ENCODE assay signal across 8 cellular contexts in the genomic region with DNA sequence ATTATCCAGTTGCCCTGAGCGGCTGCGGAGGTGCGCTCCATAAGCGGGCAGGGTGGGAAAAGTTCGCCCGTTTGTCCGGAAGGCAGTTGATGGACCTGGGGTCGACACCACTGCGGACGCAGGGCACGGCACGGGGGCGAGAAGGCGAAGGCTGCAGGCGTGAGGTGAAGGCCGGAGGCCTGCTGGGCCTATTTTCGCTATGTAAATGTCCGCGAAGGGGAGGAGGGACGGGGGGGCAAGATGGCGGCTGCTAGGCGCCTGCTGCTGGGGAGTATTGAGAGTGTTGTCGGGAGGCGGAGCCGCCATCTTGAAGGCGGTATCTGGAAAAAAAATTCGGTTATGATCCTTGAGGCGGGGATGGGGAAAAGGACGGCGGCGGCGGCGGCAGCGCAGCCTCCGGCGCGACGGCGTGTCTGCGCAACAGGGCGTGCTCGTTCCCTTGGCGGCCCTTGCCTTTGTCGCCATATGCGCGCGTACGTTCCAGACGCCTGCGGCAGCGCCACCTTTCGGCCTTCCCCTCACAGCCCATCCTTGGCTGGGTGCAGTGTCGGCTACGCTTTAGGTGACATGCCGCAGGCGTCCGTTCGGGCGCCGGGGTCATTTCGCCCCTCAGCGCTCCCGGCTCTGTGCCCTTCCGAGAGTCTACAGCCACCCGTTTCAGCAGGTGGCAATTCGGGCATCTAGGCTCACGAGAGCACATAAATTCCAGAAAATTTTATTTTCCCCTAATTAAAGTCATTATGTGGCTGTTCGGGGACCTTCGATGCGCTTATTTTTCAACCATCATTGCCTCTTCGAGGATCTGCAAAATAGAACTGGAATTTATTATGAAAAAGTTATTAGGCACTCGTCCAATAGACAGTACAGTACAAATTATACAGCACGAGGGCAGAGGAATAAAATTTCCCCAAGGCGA. TPM values are rescaled to one million over a fixed set of nuclear protein-coding genes. Genes with fewer than 3 reads are reported as not detected.
DNase-seq lines count a peak whose midpoint lies in the region; ATAC-seq and TF ChIP-seq lines count a peak whose summit lies in the region.

No MANE protein-coding gene starts in this region.

- peak in 1 of 2 donors; percentile 95 for ATAC-seq in lower lobe of right lung

- POLR2A ChIA-PET in AG04449 (lab: Yijun Ruan, JAX), result interaction anchor here (0.7 kb wide), 1 partner anchor 11 kb away, joined by 3 read pairs; no protein-coding TSS in a partner anchor

- H3K4me1 ChIP-seq in GM23248 (ENCODE audit: insufficient read depth) (peaks cover 12% of the 10 kb centered on the region; the same call in 1 of the 2 replicates), lower lobe of right lung (peaks cover 10% of the 10 kb centered on the region), testis (no peaks in the 10 kb centered on the region)

- CTCF ChIA-PET in AG04449 (lab: Yijun Ruan, JAX), result interaction anchor here (1.0 to 2.6 kb wide), 8 partner anchors 10 to 39 kb away, joined by 3 to 18 read pairs (median 4); no protein-coding TSS in a partner anchor

- peak overlapping the region; percentile 98 for H3K4me2 ChIP-seq in GM23248 (ENCODE audit: unreplicated experiment)

- no peak for TF ChIP-seq POLR2A in testis (IDR thresholded peaks at IDR 0.05)

- peaks cover 66% of the 10 kb centered on the region for H3K79me2 ChIP-seq in GM23248 (ENCODE audit: insufficient read depth)

- peaks cover 20% of the 10 kb centered on the region for H3F3A ChIP-seq in GM23248 (ENCODE audit: insufficient read depth)

- no peaks in the 10 kb centered on the region for H4K20me1 ChIP-seq in GM23248 (ENCODE audit: insufficient read depth)

- peak overlapping the region; percentile 100 for H3K9ac ChIP-seq in GM23248

- H3K4me3 ChIP-seq in AG04449 (ENCODE audit: low read depth, low read length) (peak overlapping the region; percentile 70), GM23248 (peak overlapping the region; percentile 99), lower lobe of right lung (peak overlapping the region; percentile 61), testis (peak overlapping the region; percentile 66 to 77)

- intact Hi-C loops in lower lobe of right lung (cut with DNase I), result no loop called here
- intact Hi-C loops in testis (cut with DNase I; ENCODE audit: low total_unique reads), result no loop called here

- H3K36me3 ChIP-seq in GM23248 (ENCODE audit: low read depth), result no peaks in the 10 kb centered on the region
- no peaks in the 10 kb centered on the region for H3K36me3 ChIP-seq in lower lobe of right lung
- no peaks in the 10 kb centered on the region for H3K36me3 ChIP-seq in testis (ENCODE audit: low read depth, missing control alignments)

- in situ Hi-C loops in GM23248 (cut with MboI), result no loop called here

- 0 to 1% methylated on average over 45 of the region's 74 CpGs for WGBS in GM23248 (ENCODE audit: low coverage in 1 of 2, low lambda C conversion rate in 2 of 2, missing lambda C conversion rate in 2 of 2), 2 experiments
- 0 to 2% methylated on average over 7 to 55 of the region's 74 CpGs for WGBS in testis, 2 donors

- H3K27ac ChIP-seq in GM23248 (peak overlapping the region; percentile 100), lower lobe of right lung (peak overlapping the region; percentile 99), testis (peak overlapping the region; percentile 97 to 99)

- peak; percentile 62 for DNase-seq in AG04449 (ENCODE audit: low read depth, low spot score)
- peak; percentile 91 for DNase-seq in GM23248
- DNase-seq in NCI-H526 treated with DMSO at 0.1 percent for 48 hours (lab: John Stamatoyannopoulos, UW), result peak; percentile 29
- DNase-seq in amniotic epithelial cell (ENCODE audit: low read depth), result peak; percentile 87
- DNase-seq in lower lobe of right lung, result peak; percentile 90
- DNase-seq in testis, result peak; percentile 89
- no peak for DNase-seq in NCI-H1105 treated with DMSO at 0.1 percent for 48 hours (lab: John Stamatoyannopoulos, UW)
- DNase-seq in NCI-H1105 (lab: John Stamatoyannopoulos, UW), result no peak

- no peaks in the 10 kb centered on the region for H3K9me3 ChIP-seq in GM23248 (ENCODE audit: low read depth)
- no peaks in the 10 kb centered on the region for H3K9me3 ChIP-seq in lower lobe of right lung
- no peaks in the 10 kb centered on the region for H3K9me3 ChIP-seq in testis

- H3K9me2 ChIP-seq in GM23248 (ENCODE audit: insufficient read depth), result no peaks in the 10 kb centered on the region

- H2AFZ ChIP-seq in GM23248, result peak overlapping the region; percentile 83

- H3K27me3 ChIP-seq in GM23248 (replicated peaks; ENCODE audit: insufficient read depth), result no peaks in the 10 kb centered on the region
- H3K27me3 ChIP-seq in lower lobe of right lung (ENCODE audit: low read depth), result no peaks in the 10 kb centered on the region
- no peaks in the 10 kb centered on the region for H3K27me3 ChIP-seq in testis

- TF ChIP-seq CTCF in AG04449 (IDR thresholded peaks at IDR 0.05; ENCODE audit: insufficient read depth, low read length, missing control alignments), result peak; percentile 89
- peak; percentile 76 for TF ChIP-seq CTCF in lower lobe of right lung (IDR thresholded peaks at IDR 0.05)
- peak in 2 of 3 experiments; percentile 54 to 70 for TF ChIP-seq CTCF in testis (IDR thresholded peaks at IDR 0.05)

RNA-seq across cellular contexts. Expression of a gene that starts 0.7 kb away (rescaled TPM):
- total RNA-seq in GM23248 (2014; rRNA removed; shearing (Covaris generic)), result 14.6 and 18.5 TPM in 2 replicates
- 9.6 and 10.0 TPM in 2 replicates for polyA plus RNA-seq in GM23248 (2016; fragmentation: Nextera tagmentation; extraction: Ambion mirVana)
- total RNA-seq in lower lobe of right lung, result 21.2 TPM
- total RNA-seq in testis, result 10 to 100 TPM; 11.3 to 13.7 TPM
- polyA plus RNA-seq in testis (ENCODE audit: insufficient read depth, low read depth, low replicate concordance), result 9.7 TPM

Comparison
In these comparisons a context has a peak if more than half of its experiments do, and no peak if none do; other contexts are left out.
1. DNase-seq: peak in AG04449 (single experiment), GM23248 (single experiment), NCI-H526 treated with DMSO at 0.1 percent for 48 hours (single experiment), amniotic epithelial cell (single experiment), lower lobe of right lung (single experiment) and testis (single experiment); none in NCI-H1105 treated with DMSO at 0.1 percent for 48 hours (single experiment) and NCI-H1105 (single experiment).
2. Peak in every context shown above with its lines, with median percentiles within 50 percentile points of each other: H3K4me3 ChIP-seq, CTCF ChIP-seq and H3K27ac ChIP-seq.